21 cellular contexts compared by ENCODE assay signal in the genomic region with DNA sequence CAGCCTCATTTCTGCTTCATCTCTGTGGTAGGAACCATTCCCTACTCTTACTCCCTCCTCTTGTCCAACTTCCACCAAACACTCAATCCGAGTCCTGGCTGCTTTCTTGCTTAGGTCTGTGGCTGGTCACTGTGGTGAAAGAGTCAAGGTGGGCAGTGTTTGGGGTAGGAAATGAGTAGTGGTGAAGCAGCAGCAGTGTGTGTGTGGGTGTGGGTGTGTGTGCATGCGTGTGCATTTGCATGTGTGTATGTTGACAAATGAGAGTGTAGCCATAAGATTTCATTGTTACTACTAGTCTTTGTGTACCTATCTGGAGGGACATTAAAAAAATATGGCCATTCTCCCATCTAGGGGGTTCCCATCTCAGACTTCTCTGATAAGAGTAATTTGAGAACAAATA.
A peak's percentile ranks its signal among the peaks of the same experiment; 100 is the strongest.
DNase-seq lines count a peak whose midpoint lies in the region; ATAC-seq, FAIRE-seq and TF ChIP-seq lines count a peak whose summit lies in the region.
"Had no signal": no experiment of that assay in that cellular context is flagged by ENCODE, and none has a peak within 500 bp of the region (broad histone marks: within the 10 kb centered on the region; RNA-seq: fewer than 3 reads in every experiment).

No MANE protein-coding gene starts in this region.

- ATAC-seq in GM12878 = no peak
- ATAC-seq: CD8-positive, alpha-beta T cell had no signal

- no peak overlapping the region for H3K27ac ChIP-seq in GM12878 (ENCODE audit: control insufficient read depth, insufficient read depth)
- H3K27ac ChIP-seq in mesendoderm (ENCODE audit: low read depth, low read length) = no peak overlapping the region
- H3K27ac ChIP-seq: 22Rv1, BLaER1, C4-2B, GM23248 had no signal

- no peak overlapping the region for H2BK15ac ChIP-seq in mesendoderm (replicated peaks; ENCODE audit: low read depth)

- H3K18ac ChIP-seq in mesendoderm (ENCODE audit: low read length) = no peak overlapping the region

- no peaks in the 10 kb centered on the region for H4K20me1 ChIP-seq in GM12878 (ENCODE audit: control insufficient read depth, insufficient read depth)
- H4K20me1 ChIP-seq: BLaER1 had no signal

- intact Hi-C loops in GM12878 (cut with micrococcal nuclease; ENCODE audit: unreplicated experiment) = no loop called here

- H3K4ac ChIP-seq in mesendoderm (ENCODE audit: low read depth, low read length) = no peak overlapping the region

- TF ChIP-seq RAD21 in GM12878 (IDR thresholded peaks at IDR 0.05; ENCODE audit: insufficient read depth, low read depth, low read length) = no peak

- no peak overlapping the region for H3K4me2 ChIP-seq in GM12878 (ENCODE audit: control insufficient read depth, insufficient read depth)
- no peak overlapping the region for H3K4me2 ChIP-seq in mesendoderm (ENCODE audit: low read length)
- H3K4me2 ChIP-seq: BLaER1 had no signal

- H3K9me3 ChIP-seq in GM12878 (replicated peaks; ENCODE audit: control insufficient read depth, insufficient read depth, low read length) = no peaks in the 10 kb centered on the region
- H3K9me3 ChIP-seq: BLaER1, Caco-2 had no signal

- peak overlapping the region; percentile 35 for H3K56ac ChIP-seq in mesendoderm (ENCODE audit: low read length)

- TF ChIP-seq CTCF in GM12865 (IDR thresholded peaks at IDR 0.05; ENCODE audit: insufficient read depth, low read depth, low read length, missing control alignments) (no peak), GM12878 (IDR thresholded peaks at IDR 0.05 in 2 of 3, conservative IDR thresholded peaks at IDR 0.05 in 1 of 3; ENCODE audit: control insufficient read depth in 2 of 3, extremely low read depth in 1 of 3, insufficient read depth in 1 of 3, low read depth in 3 of 3, low read length in 3 of 3) (no peak)

- no peak for FAIRE-seq in GM12878 (lab: Jason Lieb, UNC)
- FAIRE-seq: A204.1, G401.6, GM12892, H1 had no signal

- H3K4me3 ChIP-seq in GM12865 (ENCODE audit: low read depth, low read length) (no peak overlapping the region), GM12878 (no peak overlapping the region), mesendoderm (ENCODE audit: low read length) (no peak overlapping the region)
- H3K4me3 ChIP-seq: BLaER1, GM23248 had no signal

- no peak overlapping the region for H2BK5ac ChIP-seq in mesendoderm (ENCODE audit: low read length)

- no peak for TF ChIP-seq EP300 in GM12878 (IDR thresholded peaks at IDR 0.05; ENCODE audit: borderline replicate concordance in 1 of 2, control insufficient read depth in 1 of 2, low read depth in 2 of 2, low read length in 2 of 2)

- BruUV-seq in GM12878 (replicated peaks; lab: Mats Ljungman, UMichigan) = no TSS peak

- H2AK5ac ChIP-seq in mesendoderm (ENCODE audit: low read length) = no peak overlapping the region

- H3K9ac ChIP-seq in GM12878 (ENCODE audit: control insufficient read depth, insufficient read depth, low read length) (no peak overlapping the region), mesendoderm (ENCODE audit: low read length) (no peak overlapping the region)
- H3K9ac ChIP-seq: BLaER1, GM23248 had no signal

- H3K79me2 ChIP-seq in GM12878 (ENCODE audit: control insufficient read depth, insufficient read depth, low read length) (no peaks in the 10 kb centered on the region), mesendoderm (ENCODE audit: control insufficient read depth, insufficient read depth, low read length) (no peaks in the 10 kb centered on the region)

- TF ChIP-seq POLR2A in GM12878 (IDR thresholded peaks at IDR 0.05; ENCODE audit: low read depth, low read length) = no peak

- no peak overlapping the region for H3K23ac ChIP-seq in mesendoderm (ENCODE audit: low read length)

- CTCF ChIA-PET in GM12878 (lab: Yijun Ruan, JAX) (interaction anchor here (1.0 kb wide), 1 partner anchor 38 kb away, joined by 3 read pairs; no protein-coding TSS in a partner anchor), HEK293T (lab: Yijun Ruan, JAX) (no interaction called here)

- no peak overlapping the region for H4K8ac ChIP-seq in mesendoderm (ENCODE audit: low read depth, low read length)

- no peak overlapping the region for H4K5ac ChIP-seq in mesendoderm (ENCODE audit: low read length)

- DNase-seq in GM12865 (ENCODE audit: low read depth) (peak; percentile 40), GM12878 (ENCODE audit: low read depth, low spot score) (no peak), mesendoderm (no peak), HEK293T (ENCODE audit: extremely low spot score) (no peak), NCI-H82 (lab: John Stamatoyannopoulos, UW) (no peak)
- no peak for DNase-seq in activated naive CD4-positive, alpha-beta T cell treated with Interleukin-2 at 50 U/mL for 16 hours
- DNase-seq: Caco-2; CD4-positive, CD25-positive, alpha-beta regulatory T cell; CD8-positive, alpha-beta T cell; DMS153; DND-41; GM23248; H7; HCEC 1CT had no signal

- H3K27me3 ChIP-seq in GM12878 (replicated peaks in 1 of 2; ENCODE audit: control insufficient read depth in 2 of 2, insufficient read depth in 2 of 2, low read length in 1 of 2) (no peaks in the 10 kb centered on the region), mesendoderm (ENCODE audit: insufficient read depth, low read length, poor library complexity) (no peaks in the 10 kb centered on the region)
- H3K27me3 ChIP-seq: BLaER1 had no signal

- WGBS in GM12878 (ENCODE audit: insufficient coverage, insufficient replicate concordance, low lambda C conversion rate, missing lambda C conversion rate) = 66% methylated on average over 2 of the region's 2 CpGs
- WGBS in mesendoderm (ENCODE audit: extremely low coverage, insufficient coverage, low lambda C conversion rate) = no CpG with 5 or more reads among the region's 2 CpGs

- H2BK120ac ChIP-seq in mesendoderm (ENCODE audit: low read depth, low read length) = no peak overlapping the region

- H3K79me1 ChIP-seq in mesendoderm (ENCODE audit: low read length) = no peaks in the 10 kb centered on the region

- RAD21 ChIA-PET in GM12878 (lab: Charles Lee; ENCODE audit: unreplicated experiment) = no interaction called here

- H2AFZ ChIP-seq in GM12878 (ENCODE audit: control insufficient read depth, low read depth, low read length) = no peak overlapping the region
- H2AFZ ChIP-seq: GM23248 had no signal

- in situ Hi-C loops in GM12878 (cut with MboI) = no loop called here

- H3K36me3 ChIP-seq in GM12878 (ENCODE audit: control insufficient read depth in 2 of 2, insufficient read depth in 2 of 2, low read length in 1 of 2) = no peaks in the 10 kb centered on the region
- H3K36me3 ChIP-seq in mesendoderm (ENCODE audit: control insufficient read depth, insufficient read depth, low read length) = no peaks in the 10 kb centered on the region
- H3K36me3 ChIP-seq: BLaER1 had no signal

- H3K4me1 ChIP-seq in GM12878 (ENCODE audit: control insufficient read depth, insufficient read depth, low read length) (no peaks in the 10 kb centered on the region), mesendoderm (ENCODE audit: control insufficient read depth, low read depth, low read length) (no peaks in the 10 kb centered on the region)
- H3K4me1 ChIP-seq: BLaER1, Caco-2 had no signal

- POLR2A ChIA-PET in GM12878 (lab: Charles Lee) (no interaction called here), HEK293T (lab: Yijun Ruan, JAX) (no interaction called here)

- SMC1A ChIA-PET in GM12878 (lab: Charles Lee; ENCODE audit: uncharacterized antibody, unreplicated experiment) = interaction anchor here (1.2 kb wide), 1 partner anchor 10 kb away, joined by 3 read pairs; no protein-coding TSS in a partner anchor

TF ChIP-seq in GM12878, 131 proteins besides CTCF, POLR2A, EP300 and RAD21 (continues in another document):
- TF ChIP-seq MTA2 (IDR thresholded peaks at IDR 0.05; ENCODE audit: low read depth) = no peak
- TF ChIP-seq POU2F2 (IDR thresholded peaks at IDR 0.05; ENCODE audit: borderline replicate concordance, low read depth, low read length) = peak; percentile 79; the same call in 1 of the 3 replicates
- TF ChIP-seq, protein P1, sequence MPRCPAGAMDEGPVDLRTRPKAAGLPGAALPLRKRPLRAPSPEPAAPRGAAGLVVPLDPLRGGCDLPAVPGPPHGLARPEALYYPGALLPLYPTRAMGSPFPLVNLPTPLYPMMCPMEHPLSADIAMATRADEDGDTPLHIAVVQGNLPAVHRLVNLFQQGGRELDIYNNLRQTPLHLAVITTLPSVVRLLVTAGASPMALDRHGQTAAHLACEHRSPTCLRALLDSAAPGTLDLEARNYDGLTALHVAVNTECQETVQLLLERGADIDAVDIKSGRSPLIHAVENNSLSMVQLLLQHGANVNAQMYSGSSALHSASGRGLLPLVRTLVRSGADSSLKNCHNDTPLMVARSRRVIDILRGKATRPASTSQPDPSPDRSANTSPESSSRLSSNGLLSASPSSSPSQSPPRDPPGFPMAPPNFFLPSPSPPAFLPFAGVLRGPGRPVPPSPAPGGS (IDR thresholded peaks at IDR 0.05; ENCODE audit: borderline replicate concordance, insufficient read depth, low read depth, low read length, poor library complexity, severe bottlenecking) = peak; percentile 38
- no peak for TF ChIP-seq CHD4 (IDR thresholded peaks at IDR 0.05)
- 0 out of 2 replicates have a peak, but pooled peaks have one; percentile 11 for TF ChIP-seq CREM (IDR thresholded peaks at IDR 0.05; ENCODE audit: low read depth)

TF ChIP-seq in HEK293T, 16 proteins besides CTCF, POLR2A, EP300 and RAD21:
- no peak for TF ChIP-seq FOXM1 (IDR thresholded peaks at IDR 0.05; ENCODE audit: borderline replicate concordance)
- TF ChIP-seq CTBP1 (IDR thresholded peaks at IDR 0.05; ENCODE audit: borderline replicate concordance) = no peak
- no peak for TF ChIP-seq SP1 (IDR thresholded peaks at IDR 0.05)
- TF ChIP-seq NFRKB (IDR thresholded peaks at IDR 0.05) = no peak
- no peak for TF ChIP-seq FOXA1 (IDR thresholded peaks at IDR 0.05)
- TF ChIP-seq, protein P2, sequence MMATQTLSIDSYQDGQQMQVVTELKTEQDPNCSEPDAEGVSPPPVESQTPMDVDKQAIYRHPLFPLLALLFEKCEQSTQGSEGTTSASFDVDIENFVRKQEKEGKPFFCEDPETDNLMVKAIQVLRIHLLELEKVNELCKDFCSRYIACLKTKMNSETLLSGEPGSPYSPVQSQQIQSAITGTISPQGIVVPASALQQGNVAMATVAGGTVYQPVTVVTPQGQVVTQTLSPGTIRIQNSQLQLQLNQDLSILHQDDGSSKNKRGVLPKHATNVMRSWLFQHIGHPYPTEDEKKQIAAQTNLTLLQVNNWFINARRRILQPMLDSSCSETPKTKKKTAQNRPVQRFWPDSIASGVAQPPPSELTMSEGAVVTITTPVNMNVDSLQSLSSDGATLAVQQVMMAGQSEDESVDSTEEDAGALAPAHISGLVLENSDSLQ (IDR thresholded peaks at IDR 0.05) = no peak
- TF ChIP-seq L3MBTL2 (conservative IDR thresholded peaks at IDR 0.05) = no peak
- TF ChIP-seq BHLHE40 (IDR thresholded peaks at IDR 0.05; ENCODE audit: borderline replicate concordance) = no peak
- TF ChIP-seq ELF4 (IDR thresholded peaks at IDR 0.05) = no peak
- no peak for TF ChIP-seq ARNT (IDR thresholded peaks at IDR 0.05)
TF ChIP-seq in HEK293T: peak in this region for 0.
